ENCODE assay signal across 13 cellular contexts in genomic region chr13:81540777-81541176, GRCh38.
DNase-seq lines count a peak whose midpoint lies in the region; ATAC-seq and TF ChIP-seq lines count a peak whose summit lies in the region.
"Had no signal": no experiment of that assay in that cellular context is flagged by ENCODE, and none has a peak within 500 bp of the region (broad histone marks: within the 10 kb centered on the region; RNA-seq: fewer than 3 reads in every experiment).

No MANE protein-coding gene starts in this region.

- no peaks in the 10 kb centered on the region for H3K27me3 ChIP-seq in neural cell (ENCODE audit: insufficient read depth, low read depth, low read length)
- H3K27me3 ChIP-seq: neutrophil, Peyer's patch had no signal

- no peak for TF ChIP-seq POLR2A in NB4 (IDR thresholded peaks at IDR 0.05; ENCODE audit: extremely low read depth, insufficient read length)

- no peaks in the 10 kb centered on the region for H3K36me3 Mint-ChIP-seq in chondrocyte (ENCODE audit: low read depth)
- no peaks in the 10 kb centered on the region for H3K36me3 Mint-ChIP-seq in effector memory CD8-positive, alpha-beta T cell (ENCODE audit: insufficient read depth)

- TF ChIP-seq RAD21 in neural cell (conservative IDR thresholded peaks at IDR 0.05), result no peak

- H3K36me3 ChIP-seq in neural cell (ENCODE audit: insufficient read depth, low read length), result no peaks in the 10 kb centered on the region
- H3K36me3 ChIP-seq: neutrophil, Peyer's patch had no signal

- no peak for TF ChIP-seq EP300 in neural cell (conservative IDR thresholded peaks at IDR 0.05; ENCODE audit: poor library complexity, severe bottlenecking)

- DNase-seq in HCEC 1CT (peak; percentile 13), NB4 (ENCODE audit: low read depth) (peak; percentile 21), chondrocyte (ENCODE audit: low spot score) (no peak), C1 segment of cervical spinal cord (lab: John Stamatoyannopoulos, UW) (no peak), left cardiac atrium (no peak)
- no peak for DNase-seq in stimulated activated CD4-positive, alpha-beta T cell treated with anti-CD3 and anti-CD28 coated beads, Interleukin-4, amount 100 ng/mL, for 4 hours
- no peak for DNase-seq in effector memory CD8-positive, alpha-beta T cell
- DNase-seq: activated naive CD4-positive, alpha-beta T cell treated with anti-CD3 and anti-CD28 coated beads for 36 hours; effector CD8-positive, alpha-beta T cell; Peyer's patch; stimulated activated CD4-positive, alpha-beta T cell treated with anti-CD3 and anti-CD28 coated beads, Interleukin-2, amount 100 ng/mL, for 48 hours had no signal

- TF ChIP-seq CTCF in NB4 (IDR thresholded peaks at IDR 0.05; ENCODE audit: low read depth, low read length) (peak; percentile 7), chondrocyte (IDR thresholded peaks at IDR 0.05) (peak; percentile 71), neural cell (IDR thresholded peaks at IDR 0.05; ENCODE audit: poor library complexity, severe bottlenecking) (peak; percentile 24)

- H3K4me1 Mint-ChIP-seq in chondrocyte (ENCODE audit: low read depth), result no peaks in the 10 kb centered on the region
- H3K4me1 Mint-ChIP-seq in effector memory CD8-positive, alpha-beta T cell (ENCODE audit: low read depth in 2 of 2), result no peaks in the 10 kb centered on the region

- no peak overlapping the region for H3K27ac Mint-ChIP-seq in chondrocyte (ENCODE audit: unreplicated experiment)
- no peak overlapping the region for H3K27ac Mint-ChIP-seq in effector memory CD8-positive, alpha-beta T cell
- H3K27ac Mint-ChIP-seq: activated naive CD4-positive, alpha-beta T cell treated with anti-CD3 and anti-CD28 coated beads for 36 hours had no signal

- H4K20me1 ChIP-seq in neural cell (ENCODE audit: insufficient read depth), result no peaks in the 10 kb centered on the region

- H3K9ac ChIP-seq in neural cell (ENCODE audit: low read length), result no peak overlapping the region

- H3K4me3 ChIP-seq in NB4 (ENCODE audit: low read depth, low read length) (no peak overlapping the region), neural cell (ENCODE audit: low read length) (no peak overlapping the region)
- H3K4me3 ChIP-seq: Peyer's patch had no signal

- H3F3A ChIP-seq in neural cell (ENCODE audit: insufficient read depth, low read length, poor library complexity, severe bottlenecking), result no peaks in the 10 kb centered on the region

- H3K4me3 Mint-ChIP-seq in chondrocyte (ENCODE audit: unreplicated experiment), result no peak overlapping the region
- no peak overlapping the region for H3K4me3 Mint-ChIP-seq in effector memory CD8-positive, alpha-beta T cell
- H3K4me3 Mint-ChIP-seq: activated naive CD4-positive, alpha-beta T cell treated with anti-CD3 and anti-CD28 coated beads for 36 hours had no signal

- no peaks in the 10 kb centered on the region for H3K9me3 ChIP-seq in neural cell (ENCODE audit: low read length)
- H3K9me3 ChIP-seq: neutrophil, Peyer's patch had no signal

- ATAC-seq in left cardiac atrium, result no peak
- ATAC-seq in effector memory CD8-positive, alpha-beta T cell (replicated peaks), result no peak

- H3K27ac ChIP-seq in neural cell (ENCODE audit: low read length), result no peak overlapping the region
- H3K27ac ChIP-seq: neutrophil, Peyer's patch had no signal

- no peaks in the 10 kb centered on the region for H3K79me2 ChIP-seq in neural cell (replicated peaks; ENCODE audit: insufficient read depth, low read length)

- intact Hi-C loops in left cardiac atrium (cut with DNase I), result no loop called here

- H2AFZ ChIP-seq in neural cell (ENCODE audit: low read depth, low read length), result no peak overlapping the region

- no peak overlapping the region for H3K4me2 ChIP-seq in neural cell (ENCODE audit: low read length)

- peaks cover 7% of the 10 kb centered on the region for H3K9me3 Mint-ChIP-seq in chondrocyte (ENCODE audit: low read depth)
- peaks cover 17 to 28% of the 10 kb centered on the region in 2 donors for H3K9me3 Mint-ChIP-seq in effector memory CD8-positive, alpha-beta T cell

- H3K27me3 Mint-ChIP-seq in chondrocyte (ENCODE audit: low read depth), result peaks cover 4% of the 10 kb centered on the region
- no peaks in the 10 kb centered on the region for H3K27me3 Mint-ChIP-seq in effector memory CD8-positive, alpha-beta T cell

- H3K9me2 ChIP-seq in neural cell (ENCODE audit: insufficient read depth, low read length), result no peaks in the 10 kb centered on the region

TF ChIP-seq in neural cell, 6 proteins besides CTCF, POLR2A, EP300 and RAD21:
- TF ChIP-seq REST (IDR thresholded peaks at IDR 0.05; ENCODE audit: borderline replicate concordance) (no peak), EZH2 (IDR thresholded peaks at IDR 0.05; ENCODE audit: borderline replicate concordance, insufficient read depth, low read length, poor library complexity, severe bottlenecking) (no peak), MXI1 (conservative IDR thresholded peaks at IDR 0.05; ENCODE audit: poor library complexity, severe bottlenecking) (no peak), SMC3 (conservative IDR thresholded peaks at IDR 0.05; ENCODE audit: poor library complexity) (no peak), TAF1 (IDR thresholded peaks at IDR 0.05; ENCODE audit: low read depth) (no peak), POLR2AphosphoS5 (IDR thresholded peaks at IDR 0.05) (no peak)

Comparison
In these comparisons a context has a peak if more than half of its experiments do, and no peak if none do; other contexts are left out.
1. DNase-seq: peak in HCEC 1CT (single experiment) and NB4 (single experiment); none in chondrocyte (single experiment), C1 segment of cervical spinal cord (0 of 14), stimulated activated CD4-positive, alpha-beta T cell treated with anti-CD3 and anti-CD28 coated beads, Interleukin-4, amount 100 ng/mL, for 4 hours (0 of 2), left cardiac atrium (single experiment) and effector memory CD8-positive, alpha-beta T cell (0 of 3).
2. CTCF ChIP-seq: peak in every context shown above with its lines; median percentile 71 in chondrocyte; 24 in neural cell; 7 in NB4.